Comparison of ENCODE assay signal across 14 cellular contexts in the genomic region with DNA sequence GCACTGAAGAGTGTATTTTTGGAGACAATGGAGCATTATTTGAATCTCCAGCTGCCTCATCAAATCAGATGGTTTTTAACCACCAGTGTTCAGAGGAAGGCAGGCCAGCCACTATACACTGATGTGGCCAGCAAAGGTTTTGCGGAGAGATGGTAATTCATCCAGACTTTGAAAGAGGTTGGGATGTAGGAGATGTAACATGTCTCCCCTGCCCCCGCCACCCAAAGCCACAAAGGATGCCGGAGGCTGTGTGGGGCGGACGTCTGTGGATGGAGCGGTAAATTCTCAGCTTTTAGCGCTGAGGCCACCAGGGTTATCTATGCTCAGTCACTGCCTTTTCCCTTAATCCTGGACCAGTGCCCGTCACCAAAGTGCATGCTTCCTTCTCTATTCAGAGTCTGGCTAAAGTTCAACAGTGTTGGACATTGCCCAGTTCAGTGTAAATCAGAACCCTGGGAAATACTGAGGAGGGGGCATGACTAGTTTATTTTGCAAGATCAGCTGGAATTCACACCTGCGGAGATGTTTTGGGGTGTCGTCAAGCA. TPM values are rescaled to one million over a fixed set of nuclear protein-coding genes. Genes with fewer than 3 reads are reported as not detected.
A peak's percentile ranks its signal among the peaks of the same experiment; 100 is the strongest.
DNase-seq lines count a peak whose midpoint lies in the region; ATAC-seq, FAIRE-seq and TF ChIP-seq lines count a peak whose summit lies in the region.
"Had no signal": no experiment of that assay in that cellular context is flagged by ENCODE, and none has a peak within 500 bp of the region (broad histone marks: within the 10 kb centered on the region; RNA-seq: fewer than 3 reads in every experiment).

No MANE protein-coding gene starts in this region.

- H3K36me3 Mint-ChIP-seq in activated naive CD4-positive, alpha-beta T cell treated with anti-CD3 and anti-CD28 coated beads for 36 hours (ENCODE audit: low read depth), result peaks cover 16% of the 10 kb centered on the region
- peaks cover 15% of the 10 kb centered on the region for H3K36me3 Mint-ChIP-seq in activated naive CD8-positive, alpha-beta T cell treated with anti-CD3 and anti-CD28 coated beads for 36 hours

- H3K9me3 Mint-ChIP-seq in activated naive CD4-positive, alpha-beta T cell treated with anti-CD3 and anti-CD28 coated beads for 36 hours, result no peaks in the 10 kb centered on the region
- H3K9me3 Mint-ChIP-seq in activated naive CD8-positive, alpha-beta T cell treated with anti-CD3 and anti-CD28 coated beads for 36 hours, result no peaks in the 10 kb centered on the region
- H3K9me3 Mint-ChIP-seq: HFFc6 had no signal

- POLR2A ChIA-PET in A549 (lab: Yijun Ruan, JAX), result interaction anchor here (1.2 kb wide), 1 partner anchor 12 kb away, joined by 5 read pairs; a partner anchor contains a TSS

- no peaks in the 10 kb centered on the region for H3K27me3 Mint-ChIP-seq in activated naive CD4-positive, alpha-beta T cell treated with anti-CD3 and anti-CD28 coated beads for 36 hours (ENCODE audit: low read depth)
- H3K27me3 Mint-ChIP-seq in activated naive CD8-positive, alpha-beta T cell treated with anti-CD3 and anti-CD28 coated beads for 36 hours, result no peaks in the 10 kb centered on the region
- H3K27me3 Mint-ChIP-seq: progenitor cell of endocrine pancreas had no signal

- H3K4me1 ChIP-seq in A549, result peaks cover 18% of the 10 kb centered on the region
- peaks cover 32% of the 10 kb centered on the region for H3K4me1 ChIP-seq in body of pancreas
- peaks cover 0 to 24% (median 7%) of the 10 kb centered on the region in 4 donors for H3K4me1 ChIP-seq in right lobe of liver

- FAIRE-seq in A549 (lab: Jason Lieb, UNC), result no peak

- no peak for TF ChIP-seq RAD21 in A549 (conservative IDR thresholded peaks at IDR 0.05 in 1 of 2, IDR thresholded peaks at IDR 0.05 in 1 of 2)

- no peak overlapping the region for H3K27ac Mint-ChIP-seq in activated naive CD4-positive, alpha-beta T cell treated with anti-CD3 and anti-CD28 coated beads for 36 hours
- no peak overlapping the region for H3K27ac Mint-ChIP-seq in activated naive CD8-positive, alpha-beta T cell treated with anti-CD3 and anti-CD28 coated beads for 36 hours
- H3K27ac Mint-ChIP-seq: HFFc6, progenitor cell of endocrine pancreas had no signal

- TF ChIP-seq EP300 in A549 (IDR thresholded peaks at IDR 0.05), result no peak

- DNase-seq in A549 (ENCODE audit: low read depth in 1 of 2, low spot score in 1 of 2) (no peak), NCI-H2196 (lab: John Stamatoyannopoulos, UW; ENCODE audit: unreplicated experiment) (peak; percentile 44), body of pancreas (peak; percentile 53 to 78 (median 70)), right lobe of liver (peak; percentile 76 to 90 (median 81)), iPS-NIHi7 (ENCODE audit: extremely low spot score) (no peak)
- no peak for DNase-seq in activated naive CD4-positive, alpha-beta T cell treated with anti-CD3 and anti-CD28 coated beads for 36 hours
- no peak for DNase-seq in activated naive CD8-positive, alpha-beta T cell treated with anti-CD3 and anti-CD28 coated beads for 36 hours
- DNase-seq: COR-L47, HFFc6, KG1, NCI-H1417 treated with DMSO at 0.1 percent for 48 hours had no signal

- H3K27me3 ChIP-seq in body of pancreas, result no peaks in the 10 kb centered on the region
- H3K27me3 ChIP-seq in right lobe of liver, result no peaks in the 10 kb centered on the region

- TF ChIP-seq CTCF in A549 (IDR thresholded peaks at IDR 0.05), result no peak
- TF ChIP-seq CTCF in body of pancreas (IDR thresholded peaks at IDR 0.05), result no peak
- TF ChIP-seq CTCF in right lobe of liver (IDR thresholded peaks at IDR 0.05), result no peak

- no peak for TF ChIP-seq POLR2A in A549 (IDR thresholded peaks at IDR 0.05; ENCODE audit: low read length)
- TF ChIP-seq POLR2A in body of pancreas (IDR thresholded peaks at IDR 0.05), result no peak
- TF ChIP-seq POLR2A in right lobe of liver (IDR thresholded peaks at IDR 0.05), result no peak

- CTCF ChIA-PET in A549 (lab: Yijun Ruan, JAX), result interaction anchor here (0.7 to 5.3 kb wide), 4 partner anchors 12 to 54 kb away, joined by 3 to 44 read pairs (median 5); a partner anchor contains a TSS
- CTCF ChIA-PET in activated naive CD4-positive, alpha-beta T cell treated with anti-CD3 and anti-CD28 coated beads for 36 hours (lab: Charles Lee), result no interaction called here

- no peak overlapping the region for H3K4me2 ChIP-seq in A549

- no peaks in the 10 kb centered on the region for H3K9me3 ChIP-seq in A549
- H3K9me3 ChIP-seq in body of pancreas, result no peaks in the 10 kb centered on the region
- H3K9me3 ChIP-seq in right lobe of liver, result no peaks in the 10 kb centered on the region

- H3K4me1 Mint-ChIP-seq in activated naive CD4-positive, alpha-beta T cell treated with anti-CD3 and anti-CD28 coated beads for 36 hours (ENCODE audit: low read depth), result peaks cover 14% of the 10 kb centered on the region
- peaks cover 16% of the 10 kb centered on the region for H3K4me1 Mint-ChIP-seq in activated naive CD8-positive, alpha-beta T cell treated with anti-CD3 and anti-CD28 coated beads for 36 hours

- intact Hi-C loops in body of pancreas (cut with DNase I) (no loop called here), right lobe of liver (cut with DNase I) (no loop called here)
- intact Hi-C loops in activated naive CD4-positive, alpha-beta T cell treated with anti-CD3 and anti-CD28 coated beads for 36 hours (cut with micrococcal nuclease), result no loop called here

- H3K36me3 ChIP-seq in body of pancreas (replicated peaks in 1 of 2; ENCODE audit: insufficient read depth in 1 of 2, low read depth in 2 of 2), result peaks cover 0 to 8% of the 10 kb centered on the region in 2 donors
- H3K36me3 ChIP-seq in right lobe of liver, result peaks cover 0 to 6% (median 0%) of the 10 kb centered on the region in 4 donors

- ATAC-seq in A549 (no peak), body of pancreas (no peak), right lobe of liver (peak; percentile 67 to 73 (median 72)), GM19351 (IDR thresholded peaks at IDR 0.05; ENCODE audit: unreplicated experiment) (no peak)

- H3K27ac ChIP-seq in A549 (no peak overlapping the region), body of pancreas (peak overlapping the region in 2 of 4 donors; percentile 19 to 39), right lobe of liver (no peak overlapping the region)

- H3K4me3 Mint-ChIP-seq in activated naive CD4-positive, alpha-beta T cell treated with anti-CD3 and anti-CD28 coated beads for 36 hours, result no peak overlapping the region
- no peak overlapping the region for H3K4me3 Mint-ChIP-seq in activated naive CD8-positive, alpha-beta T cell treated with anti-CD3 and anti-CD28 coated beads for 36 hours
- H3K4me3 Mint-ChIP-seq: HFFc6 had no signal

- WGBS in A549 (ENCODE audit: missing lambda C conversion rate), result 91% methylated on average over 10 of the region's 10 CpGs
- 46 to 47% methylated on average over 10 of the region's 10 CpGs for WGBS in body of pancreas, 2 donors
- WGBS in right lobe of liver (ENCODE audit: insufficient coverage, low coverage, low lambda C conversion rate, missing lambda C conversion rate), result 7% methylated on average over 10 of the region's 10 CpGs

- H3K4me3 ChIP-seq in A549 (no peak overlapping the region), body of pancreas (no peak overlapping the region), right lobe of liver (no peak overlapping the region)

RNA-seq across cellular contexts. Expression of a gene that starts 3.7 kb away (rescaled TPM):
- polyA plus RNA-seq in A549 (2011; rRNA removed) (14.8 and 18.0 TPM in 2 replicates), A549 (2017; fragmentation: RNase III; extraction: RNeasy Plus Mini Kit Qiagen cat#74134 plus additional on column Dnase treatment) (38.2 to 38.5 TPM (median 38.3 TPM) in 3 replicates)
- polyA plus RNA-seq in A549 (2012; cell fraction: cytosol; rRNA removed), result 40.0 and 46.3 TPM in 2 replicates
- polyA plus RNA-seq in A549 (2012; cell fraction: nucleus; rRNA removed), result 46.1 and 58.6 TPM in 2 replicates
- polyA minus RNA-seq in A549 (2011; rRNA and poly(A)+ RNA removed), result 11.3 and 11.6 TPM in 2 replicates
- total RNA-seq in body of pancreas (10 to 100 TPM; 34.9 to 43.6 TPM), right lobe of liver (10 to 100 TPM; 21.4 to 58.6 (median 43.2) TPM)
- 10 to 100 TPM; 19.8 to 21.0 TPM for total RNA-seq in activated naive CD4-positive, alpha-beta T cell treated with anti-CD3 and anti-CD28 coated beads for 36 hours
- total RNA-seq in activated naive CD8-positive, alpha-beta T cell treated with anti-CD3 and anti-CD28 coated beads for 36 hours, result 10 to 100 TPM; 44.2 to 45.1 TPM

RNA-seq across cellular contexts. Expression of a gene that starts 11.0 kb away (rescaled TPM):
- 6.2 and 7.0 TPM in 2 replicates for polyA plus RNA-seq in A549 (2011; rRNA removed)
- polyA plus RNA-seq in A549 (2012; cell fraction: cytosol; rRNA removed), result 12.3 and 17.1 TPM in 2 replicates
- 68.4 and 69.7 TPM in 2 replicates for polyA plus RNA-seq in A549 (2012; cell fraction: nucleus; rRNA removed)
- polyA plus RNA-seq in A549 (2017; fragmentation: RNase III; extraction: RNeasy Plus Mini Kit Qiagen cat#74134 plus additional on column Dnase treatment), result 12.1 to 14.3 TPM (median 13.4 TPM) in 3 replicates
- polyA minus RNA-seq in A549 (2011; rRNA and poly(A)+ RNA removed), result 11.3 and 17.6 TPM in 2 replicates
- 10 to 100 TPM; 12.7 to 38.9 TPM for total RNA-seq in body of pancreas
- total RNA-seq in right lobe of liver, result 10 to 100 TPM in 2 of 6 experiments, 1 to 10 TPM in 4; 7.1 to 10.6 (median 9.2) TPM
- total RNA-seq in activated naive CD4-positive, alpha-beta T cell treated with anti-CD3 and anti-CD28 coated beads for 36 hours, result 10 to 100 TPM; 10.1 to 10.5 TPM
- total RNA-seq in activated naive CD8-positive, alpha-beta T cell treated with anti-CD3 and anti-CD28 coated beads for 36 hours, result 10 to 100 TPM; 13.4 to 14.6 TPM

RNA-seq across cellular contexts. Expression of a gene that starts 11.4 kb away (rescaled TPM):
- polyA plus RNA-seq in A549 (2011; rRNA removed) (49.9 and 52.2 TPM in 2 replicates), A549 (2017; fragmentation: RNase III; extraction: RNeasy Plus Mini Kit Qiagen cat#74134 plus additional on column Dnase treatment) (153 to 194 TPM (median 182 TPM) in 3 replicates)
- polyA plus RNA-seq in A549 (2012; cell fraction: cytosol; rRNA removed), result 87.7 and 96.2 TPM in 2 replicates
- polyA plus RNA-seq in A549 (2012; cell fraction: nucleus; rRNA removed), result 252 and 279 TPM in 2 replicates
- 58.3 and 64.1 TPM in 2 replicates for polyA minus RNA-seq in A549 (2011; rRNA and poly(A)+ RNA removed)
- total RNA-seq in body of pancreas (10 to 100 TPM; 54.7 to 60.7 TPM), right lobe of liver (10 to 100 TPM; 22.4 to 65.7 (median 49.1) TPM)
- 100 to 1,000 TPM; 166 to 169 TPM for total RNA-seq in activated naive CD4-positive, alpha-beta T cell treated with anti-CD3 and anti-CD28 coated beads for 36 hours
- total RNA-seq in activated naive CD8-positive, alpha-beta T cell treated with anti-CD3 and anti-CD28 coated beads for 36 hours, result 100 to 1,000 TPM; 296 to 297 TPM

RNA-seq across cellular contexts. Expression of a gene that starts 26.0 kb away (rescaled TPM):
- polyA plus RNA-seq in A549 (2011; rRNA removed), result 1.1 and 1.9 TPM in 2 replicates
- 4.1 and 5.9 TPM in 2 replicates for polyA plus RNA-seq in A549 (2012; cell fraction: cytosol; rRNA removed)
- polyA plus RNA-seq in A549 (2012; cell fraction: nucleus; rRNA removed), result 4.9 and 7.9 TPM in 2 replicates
- 6.1 to 7.1 TPM (median 6.9 TPM) in 3 replicates for polyA plus RNA-seq in A549 (2017; fragmentation: RNase III; extraction: RNeasy Plus Mini Kit Qiagen cat#74134 plus additional on column Dnase treatment)
- polyA minus RNA-seq in A549 (2011; rRNA and poly(A)+ RNA removed), result 3.3 and 4.2 TPM in 2 replicates
- 1 to 10 TPM; 6.2 to 7.9 TPM for total RNA-seq in body of pancreas
- total RNA-seq in right lobe of liver, result 1 to 10 TPM; 1.0 to 3.4 (median 2.1) TPM
- total RNA-seq in activated naive CD4-positive, alpha-beta T cell treated with anti-CD3 and anti-CD28 coated beads for 36 hours, result 1 to 10 TPM in 1 of 2 experiments, under 1 TPM in 1; 0.64 to 1.4 TPM
- 1 to 10 TPM; 1.7 to 2.3 TPM for total RNA-seq in activated naive CD8-positive, alpha-beta T cell treated with anti-CD3 and anti-CD28 coated beads for 36 hours

RNA-seq across cellular contexts. Expression of a gene that starts 32.2 kb away (rescaled TPM):
- 0.17 and 0.26 TPM in 2 replicates for polyA plus RNA-seq in A549 (2011; rRNA removed)
- 1.2 and 1.4 TPM in 2 replicates for polyA plus RNA-seq in A549 (2012; cell fraction: cytosol; rRNA removed)
- polyA plus RNA-seq in A549 (2012; cell fraction: nucleus; rRNA removed), result 9.1 and 11.7 TPM in 2 replicates
- 0.62 to 0.92 TPM (median 0.69 TPM) in 3 replicates for polyA plus RNA-seq in A549 (2017; fragmentation: RNase III; extraction: RNeasy Plus Mini Kit Qiagen cat#74134 plus additional on column Dnase treatment)
- 0.44 and 0.91 TPM in 2 replicates for polyA minus RNA-seq in A549 (2011; rRNA and poly(A)+ RNA removed)
- total RNA-seq in body of pancreas, result 1 to 10 TPM; 6.2 to 7.3 TPM
- 1 to 10 TPM in 5 of 6 experiments, under 1 TPM in 1; 0.59 to 6.0 (median 3.0) TPM for total RNA-seq in right lobe of liver
- not detected for total RNA-seq in activated naive CD4-positive, alpha-beta T cell treated with anti-CD3 and anti-CD28 coated beads for 36 hours
- under 1 TPM in 1 of 2 experiments, not detected in 1; 0.14 TPM for total RNA-seq in activated naive CD8-positive, alpha-beta T cell treated with anti-CD3 and anti-CD28 coated beads for 36 hours
- total RNA-seq: OCI-LY7 had no signal

Comparison
In these comparisons a context has a peak if more than half of its experiments do, and no peak if none do; other contexts are left out.
1. ATAC-seq: peak in right lobe of liver (4 of 4); none in A549 (0 of 2), body of pancreas (single experiment) and GM19351 (single experiment).
2. DNase-seq: peak in NCI-H2196 (single experiment), body of pancreas (4 of 4) and right lobe of liver (3 of 3); none in A549 (0 of 2), activated naive CD4-positive, alpha-beta T cell treated with anti-CD3 and anti-CD28 coated beads for 36 hours (single experiment), iPS-NIHi7 (single experiment) and activated naive CD8-positive, alpha-beta T cell treated with anti-CD3 and anti-CD28 coated beads for 36 hours (single experiment).